Comparison of ENCODE assay signal across 8 cellular contexts in genomic region chr4:2962099-2962455, GRCh38. TPM values are rescaled to one million over a fixed set of nuclear protein-coding genes. Genes with fewer than 3 reads are reported as not detected.
DNase-seq lines count a peak whose midpoint lies in the region; ATAC-seq lines count a peak whose summit lies in the region.

No MANE protein-coding gene starts in this region.

- H3K4me3 Mint-ChIP-seq in CD4-positive, CD25-positive, alpha-beta regulatory T cell = peak overlapping the region; percentile 88 to 97 (median 92)
- H3K4me3 Mint-ChIP-seq in activated T-cell treated with anti-CD3 and anti-CD28 coated beads, Interleukin-2, amount 50 U/mL, for 24 hours = peak overlapping the region; percentile 81

- H3K27me3 Mint-ChIP-seq in CD4-positive, CD25-positive, alpha-beta regulatory T cell = no peaks in the 10 kb centered on the region
- no peaks in the 10 kb centered on the region for H3K27me3 Mint-ChIP-seq in activated T-cell treated with anti-CD3 and anti-CD28 coated beads, Interleukin-2, amount 50 U/mL, for 24 hours

- H3K4me1 ChIP-seq in CD4-positive, CD25-positive, alpha-beta regulatory T cell (ENCODE audit: control insufficient read depth, insufficient read depth, low read length, poor library complexity, severe bottlenecking) = peaks cover 28% of the 10 kb centered on the region
- peaks cover 3% of the 10 kb centered on the region for H3K4me1 ChIP-seq in iPS-20b (ENCODE audit: insufficient read depth, low read length)

- H3K9me3 Mint-ChIP-seq in CD4-positive, CD25-positive, alpha-beta regulatory T cell = no peaks in the 10 kb centered on the region
- H3K9me3 Mint-ChIP-seq in activated T-cell treated with anti-CD3 and anti-CD28 coated beads, Interleukin-2, amount 50 U/mL, for 24 hours = no peaks in the 10 kb centered on the region

- peak overlapping the region; percentile 92 for H3K27ac ChIP-seq in CD4-positive, CD25-positive, alpha-beta regulatory T cell (ENCODE audit: insufficient read depth, low read length, poor library complexity, severe bottlenecking)
- no peak overlapping the region for H3K27ac ChIP-seq in iPS-20b (ENCODE audit: low read length)

- H3K4me1 Mint-ChIP-seq in CD4-positive, CD25-positive, alpha-beta regulatory T cell = peaks cover 19 to 47% (median 38%) of the 10 kb centered on the region in 4 donors
- peaks cover 50% of the 10 kb centered on the region for H3K4me1 Mint-ChIP-seq in activated T-cell treated with anti-CD3 and anti-CD28 coated beads, Interleukin-2, amount 50 U/mL, for 24 hours (ENCODE audit: low read depth)

- H3K27ac Mint-ChIP-seq in CD4-positive, CD25-positive, alpha-beta regulatory T cell = peak overlapping the region; percentile 86 to 96 (median 90)
- H3K27ac Mint-ChIP-seq in activated T-cell treated with anti-CD3 and anti-CD28 coated beads, Interleukin-2, amount 50 U/mL, for 24 hours = peak overlapping the region; percentile 85

- peak in 1 of 2 donors; percentile 8 for ATAC-seq in CD4-positive, CD25-positive, alpha-beta regulatory T cell (ENCODE audit: low read depth in 2 of 2)
- ATAC-seq in HG03135 (IDR thresholded peaks at IDR 0.05; ENCODE audit: unreplicated experiment) (peak; percentile 26), GM21360 (IDR thresholded peaks at IDR 0.05; ENCODE audit: unreplicated experiment) (no peak), GM18498 (IDR thresholded peaks at IDR 0.05; ENCODE audit: unreplicated experiment) (no peak)

- peaks cover 11% of the 10 kb centered on the region for H3K36me3 Mint-ChIP-seq in CD4-positive, CD25-positive, alpha-beta regulatory T cell
- H3K36me3 Mint-ChIP-seq in activated T-cell treated with anti-CD3 and anti-CD28 coated beads, Interleukin-2, amount 50 U/mL, for 24 hours (ENCODE audit: low read depth) = peaks cover 52% of the 10 kb centered on the region

- H3K9me3 ChIP-seq in CD4-positive, CD25-positive, alpha-beta regulatory T cell (ENCODE audit: control insufficient read depth in 2 of 2, low read length in 2 of 2) = no peaks in the 10 kb centered on the region
- no peaks in the 10 kb centered on the region; the same call in 1 of the 2 replicates for H3K9me3 ChIP-seq in iPS-20b (ENCODE audit: insufficient read depth, low read depth, low read length)

- peak in 2 of 3 donors; percentile 43 to 59 for DNase-seq in CD4-positive, CD25-positive, alpha-beta regulatory T cell
- DNase-seq in activated T-cell treated with anti-CD3 and anti-CD28 coated beads, Interleukin-2, amount 50 U/mL, for 24 hours = peak; percentile 73
- peak; percentile 52 for DNase-seq in stimulated activated CD8-positive, alpha-beta memory T cell treated with anti-CD3 and anti-CD28 coated beads, Interleukin-4, amount 100 ng/mL, for 24 hours (ENCODE audit: low read depth)
- DNase-seq in NCI-H187 treated with DMSO at 0.1 percent for 48 hours (lab: John Stamatoyannopoulos, UW) = no peak

- peak overlapping the region; percentile 91 for H3K4me3 ChIP-seq in CD4-positive, CD25-positive, alpha-beta regulatory T cell (ENCODE audit: low read depth, low read length)
- peak overlapping the region; percentile 93 for H3K4me3 ChIP-seq in iPS-20b (ENCODE audit: low read length)

- peak overlapping the region; percentile 84 for H3K9ac ChIP-seq in iPS-20b (ENCODE audit: low read depth, low read length)

- H3K36me3 ChIP-seq in CD4-positive, CD25-positive, alpha-beta regulatory T cell (ENCODE audit: control insufficient read depth, insufficient read depth, low read length) = peaks cover 18% of the 10 kb centered on the region
- H3K36me3 ChIP-seq in iPS-20b (ENCODE audit: insufficient read depth, low read depth, low read length) = peaks cover 20% of the 10 kb centered on the region

- H3K27me3 ChIP-seq in CD4-positive, CD25-positive, alpha-beta regulatory T cell (ENCODE audit: control insufficient read depth, insufficient read depth, low read length) = no peaks in the 10 kb centered on the region
- H3K27me3 ChIP-seq in iPS-20b (ENCODE audit: insufficient read depth, low read length) = peaks cover 16% of the 10 kb centered on the region

RNA-seq across cellular contexts. Expression of gene NOP14, which starts 1.1 kb away (rescaled TPM):
- total RNA-seq in CD4-positive, CD25-positive, alpha-beta regulatory T cell = 25.8 TPM
- polyA plus RNA-seq in CD4-positive, CD25-positive, alpha-beta regulatory T cell = 10 to 100 TPM in 2 of 4 donors, 1 to 10 TPM in 2; 7.6 to 15.0 (median 9.7) TPM

RNA-seq across cellular contexts. Expression of gene GRK4, which starts 1.3 kb away (rescaled TPM):
- 2.8 TPM for total RNA-seq in CD4-positive, CD25-positive, alpha-beta regulatory T cell
- polyA plus RNA-seq in CD4-positive, CD25-positive, alpha-beta regulatory T cell = 1 to 10 TPM in 2 of 4 donors, under 1 TPM in 2; 0.64 to 1.3 (median 1.0) TPM
